Comparison of ENCODE assay signal across 8 cellular contexts in genomic region chr16:13036600-13036999, GRCh38.
A peak's percentile ranks its signal among the peaks of the same experiment; 100 is the strongest.
DNase-seq lines count a peak whose midpoint lies in the region; ATAC-seq, FAIRE-seq and TF ChIP-seq lines count a peak whose summit lies in the region.

No MANE protein-coding gene starts in this region.

- no peaks in the 10 kb centered on the region for H3K79me2 ChIP-seq in endothelial cell of umbilical vein (ENCODE audit: control insufficient read depth, insufficient read depth, low read length)

- no peaks in the 10 kb centered on the region for H3K4me1 ChIP-seq in endothelial cell of umbilical vein (ENCODE audit: control insufficient read depth, extremely low read depth, insufficient read depth, low read length)

- ATAC-seq in sciatic nerve (no peak), GM21381 (IDR thresholded peaks at IDR 0.05; ENCODE audit: unreplicated experiment) (no peak), GM21737 (IDR thresholded peaks at IDR 0.05; ENCODE audit: unreplicated experiment) (no peak)

- BruUV-seq in endothelial cell of umbilical vein (replicated peaks; lab: Mats Ljungman, UMichigan), result no TSS peak

- DNase-seq in SIG-M5 treated with dmso at 0.1 percent for 504 hours (lab: John Stamatoyannopoulos, UW; ENCODE audit: unreplicated experiment) (peak; percentile 3), SIG-M5 (lab: John Stamatoyannopoulos, UW) (no peak), endothelial cell of umbilical vein (ENCODE audit: low read depth, low spot score) (peak; percentile 13), sciatic nerve (ENCODE audit: low spot score) (peak; percentile 60), NCI-H187 (lab: John Stamatoyannopoulos, UW) (no peak)

- no peak for TF ChIP-seq POLR2A in endothelial cell of umbilical vein (IDR thresholded peaks at IDR 0.05; ENCODE audit: low read depth, low read length)

- no peaks in the 10 kb centered on the region for H3K9me3 ChIP-seq in endothelial cell of umbilical vein (replicated peaks; ENCODE audit: control insufficient read depth, insufficient read depth, low read length)

- CTCF ChIA-PET in endothelial cell of umbilical vein (lab: Charles Lee), result no interaction called here

- no peaks in the 10 kb centered on the region for H4K20me1 ChIP-seq in endothelial cell of umbilical vein (replicated peaks; ENCODE audit: control insufficient read depth, extremely low read depth, insufficient read depth, low read length)

- TF ChIP-seq CTCF in endothelial cell of umbilical vein (IDR thresholded peaks at IDR 0.05; ENCODE audit: extremely low read depth in 1 of 2, insufficient read depth in 1 of 2, low read depth in 1 of 2, low read length in 2 of 2), result no peak

- no peak for FAIRE-seq in endothelial cell of umbilical vein (lab: Jason Lieb, UNC)

- POLR2A ChIA-PET in endothelial cell of umbilical vein (lab: Charles Lee), result no interaction called here

- no peak overlapping the region for H3K27ac ChIP-seq in endothelial cell of umbilical vein (ENCODE audit: insufficient read depth, low read depth, low read length)

- dilution Hi-C loops in endothelial cell of umbilical vein (cut with MboI; ENCODE audit: extremely low pct_ligation_motif_present, low sequenced_read_pairs), result no loop called here

- H3K36me3 ChIP-seq in endothelial cell of umbilical vein (ENCODE audit: control insufficient read depth in 2 of 2, extremely low read depth in 1 of 2, insufficient read depth in 2 of 2, low read length in 2 of 2), result no peaks in the 10 kb centered on the region

- H3K4me2 ChIP-seq in endothelial cell of umbilical vein (ENCODE audit: insufficient read depth, low read length), result no peak overlapping the region

- no peak overlapping the region for H3K4me3 ChIP-seq in endothelial cell of umbilical vein (replicated peaks in 1 of 3; ENCODE audit: insufficient read depth in 1 of 3, low read depth in 1 of 3, low read length in 3 of 3)

- H3K9me1 ChIP-seq in endothelial cell of umbilical vein (replicated peaks; ENCODE audit: control insufficient read depth, extremely low read depth, insufficient read depth, low read length), result no peaks in the 10 kb centered on the region

- no peak overlapping the region for H2AFZ ChIP-seq in endothelial cell of umbilical vein (ENCODE audit: low read depth, low read length)

- intact Hi-C loops in endothelial cell of umbilical vein (cut with micrococcal nuclease), result no loop called here
- intact Hi-C loops in sciatic nerve (cut with DNase I), result no loop called here

- H3K27me3 ChIP-seq in endothelial cell of umbilical vein (ENCODE audit: control insufficient read depth in 2 of 2, insufficient read depth in 2 of 2, low read length in 2 of 2), result no peaks in the 10 kb centered on the region

- H3K9ac ChIP-seq in endothelial cell of umbilical vein (replicated peaks; ENCODE audit: extremely low read depth, insufficient read depth, low read length), result no peak overlapping the region

TF ChIP-seq in PFSK-1, 5 proteins besides CTCF, POLR2A, EP300 and RAD21:
- TF ChIP-seq REST (IDR thresholded peaks at IDR 0.05; ENCODE audit: insufficient read depth in 1 of 2, low read depth in 2 of 2, low read length in 2 of 2) (peak; percentile 71 to 96), POLR2AphosphoS5 (IDR thresholded peaks at IDR 0.05; ENCODE audit: low read depth, low read length) (no peak)
TF ChIP-seq in PFSK-1: peak in this region for 1.

TF ChIP-seq in endothelial cell of umbilical vein, 7 proteins besides CTCF, POLR2A, EP300 and RAD21:
- TF ChIP-seq FOS (IDR thresholded peaks at IDR 0.05; ENCODE audit: borderline replicate concordance, insufficient read depth, low read length) (no peak), JUN (IDR thresholded peaks at IDR 0.05; ENCODE audit: borderline replicate concordance, insufficient read depth, insufficient read length, low read depth) (no peak), MYC (IDR thresholded peaks at IDR 0.05; ENCODE audit: low read depth, low read length) (no peak), POLR2AphosphoS5 (IDR thresholded peaks at IDR 0.05; ENCODE audit: insufficient read depth, low read depth, low read length) (no peak), GATA2 (IDR thresholded peaks at IDR 0.05; ENCODE audit: insufficient read depth, insufficient read length, low read depth, low read length) (no peak), EZH2 (IDR thresholded peaks at IDR 0.05; ENCODE audit: borderline replicate concordance, low read depth, low read length, severe bottlenecking) (no peak), MAX (IDR thresholded peaks at IDR 0.05; ENCODE audit: insufficient read depth, insufficient read length) (no peak)

Comparison
In these comparisons a context has a peak if more than half of its experiments do, and no peak if none do; other contexts are left out.
1. DNase-seq: peak in SIG-M5 treated with dmso at 0.1 percent for 504 hours (single experiment), endothelial cell of umbilical vein (single experiment) and sciatic nerve (single experiment); none in SIG-M5 (single experiment) and NCI-H187 (0 of 2).